ENCODE assay signal across 8 cellular contexts in genomic region chr1:30718091-30718635, GRCh38. TPM values are rescaled to one million over a fixed set of nuclear protein-coding genes. Genes with fewer than 3 reads are reported as not detected.
A peak's percentile ranks its signal among the peaks of the same experiment; 100 is the strongest.
DNase-seq lines count a peak whose midpoint lies in the region; ATAC-seq, FAIRE-seq and TF ChIP-seq lines count a peak whose summit lies in the region.

No MANE protein-coding gene starts in this region.

- H3K36me3 Mint-ChIP-seq in activated naive CD4-positive, alpha-beta T cell treated with anti-CD3 and anti-CD28 coated beads, Interleukin-2, amount 50 U/mL, for 72 hours, result peaks cover 0 to 27% of the 10 kb centered on the region in 2 donors
- peaks cover 4% of the 10 kb centered on the region for H3K36me3 Mint-ChIP-seq in glutamatergic neuron (ENCODE audit: unreplicated experiment)

- WGBS in pancreas, 2 donors, result 0 to 2% methylated on average over 30 to 49 of the region's 50 CpGs
- WGBS in thymus, result 2% methylated on average over 50 of the region's 50 CpGs

- H3K4me1 ChIP-seq in pancreas (peaks cover 0 to 8% (median 0%) of the 10 kb centered on the region in 3 donors), thymus (ENCODE audit: control insufficient read depth, insufficient read depth, low read length) (peaks cover 2% of the 10 kb centered on the region)

- DNase-seq in GM04504 (ENCODE audit: low read depth) (peak; percentile 95), NCI-H1105 (lab: John Stamatoyannopoulos, UW) (peak; percentile 98), glutamatergic neuron (peak; percentile 99), pancreas (peak; percentile 99 to 100 (median 100))
- DNase-seq in activated naive CD4-positive, alpha-beta T cell treated with anti-CD3 and anti-CD28 coated beads, Interleukin-2, amount 50 U/mL, for 72 hours (ENCODE audit: low spot score in 2 of 2), result peak; percentile 97 to 99

- H3K4me3 Mint-ChIP-seq in glutamatergic neuron (ENCODE audit: unreplicated experiment), result peak overlapping the region; percentile 82

- peak overlapping the region; percentile 94 to 98 for H3K27ac Mint-ChIP-seq in activated naive CD4-positive, alpha-beta T cell treated with anti-CD3 and anti-CD28 coated beads, Interleukin-2, amount 50 U/mL, for 72 hours
- peak overlapping the region; percentile 55 for H3K27ac Mint-ChIP-seq in glutamatergic neuron (ENCODE audit: unreplicated experiment)

- no peaks in the 10 kb centered on the region for H3K9me3 ChIP-seq in pancreas
- H3K9me3 ChIP-seq in thymus (ENCODE audit: control insufficient read depth), result no peaks in the 10 kb centered on the region

- TF ChIP-seq CTCF in glutamatergic neuron (IDR thresholded peaks at IDR 0.05; ENCODE audit: partially characterized antibody, unreplicated experiment), result no peak
- no peak for TF ChIP-seq CTCF in pancreas (IDR thresholded peaks at IDR 0.05)

- intact Hi-C loops in pancreas (cut with DNase I), result loop anchor here in 1 of 3 donors (2.0 kb wide), 1 partner anchor 61 kb away; no protein-coding TSS in a partner anchor

- H3K4me3 ChIP-seq in pancreas (peak overlapping the region in 2 of 4 donors; percentile 26 to 39), thymus (ENCODE audit: low read length) (peak overlapping the region; percentile 39)

- peak; percentile 77 for ATAC-seq in HG02623 (IDR thresholded peaks at IDR 0.05; ENCODE audit: unreplicated experiment)
- peak; percentile 95 for ATAC-seq in SK-N-SH treated with all-trans-retinoic acid at 6 μM for 48 hours
- peak; percentile 88 for ATAC-seq in activated naive CD4-positive, alpha-beta T cell treated with anti-CD3 and anti-CD28 coated beads, Interleukin-2, amount 50 U/mL, for 72 hours
- ATAC-seq in pancreas, result peak; percentile 78 to 84 (median 80)

- no peak for FAIRE-seq in pancreas (lab: Jason Lieb, UNC)

- H3K9me3 Mint-ChIP-seq in activated naive CD4-positive, alpha-beta T cell treated with anti-CD3 and anti-CD28 coated beads, Interleukin-2, amount 50 U/mL, for 72 hours, result peaks cover 3 to 5% of the 10 kb centered on the region in 2 donors
- peaks cover 7% of the 10 kb centered on the region for H3K9me3 Mint-ChIP-seq in glutamatergic neuron (ENCODE audit: unreplicated experiment)

- peaks cover 2% of the 10 kb centered on the region for H3K4me1 Mint-ChIP-seq in glutamatergic neuron (ENCODE audit: low read depth, unreplicated experiment)

- H3K27me3 ChIP-seq in pancreas (no peaks in the 10 kb centered on the region), thymus (ENCODE audit: control insufficient read depth, insufficient read depth) (no peaks in the 10 kb centered on the region)

- peak overlapping the region; percentile 43 to 79 (median 66) for H3K27ac ChIP-seq in pancreas
- peak overlapping the region; percentile 78 for H3K27ac ChIP-seq in thymus (ENCODE audit: low read depth)

- H3K36me3 ChIP-seq in pancreas (no peaks in the 10 kb centered on the region), thymus (ENCODE audit: control insufficient read depth, insufficient read depth) (no peaks in the 10 kb centered on the region)

- H3K27me3 Mint-ChIP-seq in glutamatergic neuron (ENCODE audit: unreplicated experiment), result peaks cover 6% of the 10 kb centered on the region

TF ChIP-seq in SK-N-SH treated with all-trans-retinoic acid at 6 μM for 48 hours, 23 proteins besides CTCF, POLR2A, EP300 and RAD21:
- TF ChIP-seq ARNTL (CRISPR knock-in tag; IDR thresholded peaks at IDR 0.05; ENCODE audit: borderline replicate concordance, low read depth) (no peak), OSR1 (CRISPR knock-in tag; IDR thresholded peaks at IDR 0.05) (no peak), TOX (CRISPR knock-in tag; IDR thresholded peaks at IDR 0.05; ENCODE audit: borderline replicate concordance) (no peak), ESRRG (CRISPR knock-in tag; IDR thresholded peaks at IDR 0.05) (no peak), CSRNP3 (CRISPR knock-in tag; IDR thresholded peaks at IDR 0.05) (no peak), SNAI2 (CRISPR knock-in tag; IDR thresholded peaks at IDR 0.05) (no peak)

RNA-seq across cellular contexts. Expression of gene MATN1, which starts 5.2 kb away (rescaled TPM):
- under 1 TPM; 0.31 to 0.66 TPM for total RNA-seq in activated naive CD4-positive, alpha-beta T cell treated with anti-CD3 and anti-CD28 coated beads, Interleukin-2, amount 50 U/mL, for 72 hours
- total RNA-seq in glutamatergic neuron (ENCODE audit: unreplicated experiment) (0.22 TPM), pancreas (under 1 TPM in 1 of 6 donors, not detected in 5; 0.06 TPM)
- polyA plus RNA-seq in pancreas (under 1 TPM in 1 of 2 donors, not detected in 1; 0.07 TPM), thymus (0.27 TPM)

RNA-seq across cellular contexts. Expression of gene LAPTM5, which starts 39.4 kb away (rescaled TPM):
- total RNA-seq in activated naive CD4-positive, alpha-beta T cell treated with anti-CD3 and anti-CD28 coated beads, Interleukin-2, amount 50 U/mL, for 72 hours, result 100 to 1,000 TPM; 248 to 298 TPM
- total RNA-seq in glutamatergic neuron (ENCODE audit: unreplicated experiment) (0.56 TPM), pancreas (10 to 100 TPM in 3 of 6 donors, 1 to 10 TPM in 3; 3.7 to 80.5 (median 15.2) TPM)
- polyA plus RNA-seq in pancreas (10 to 100 TPM in 1 of 2 donors, 1 to 10 TPM in 1; 8.6 to 12.5 TPM), thymus (364 TPM)
